Comparison of ENCODE assay signal across 1 cellular context in the genomic region with DNA sequence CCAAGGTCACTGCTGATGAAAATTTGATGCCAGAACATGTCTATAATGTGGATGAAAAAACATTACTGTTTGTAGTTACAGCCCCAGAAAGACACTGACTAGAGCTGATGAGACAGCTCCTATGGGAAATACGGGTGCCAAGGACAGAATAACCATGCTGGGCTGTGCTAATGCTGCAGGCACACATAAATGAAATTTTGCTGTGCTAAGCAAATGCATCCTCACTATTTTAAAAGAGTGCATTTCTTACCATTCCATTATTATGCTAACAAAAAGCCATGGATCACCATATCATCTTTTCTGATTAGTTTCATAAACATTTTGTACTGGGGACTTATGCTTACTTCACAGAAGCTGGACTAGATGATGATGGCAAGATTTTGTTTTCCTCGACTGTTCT.
TF ChIP-seq lines count a peak whose summit lies in the region.

No MANE protein-coding gene starts in this region.

TF ChIP-seq in HepG2, 621 proteins besides CTCF, POLR2A, EP300 and RAD21 (continued from another document):
- TF ChIP-seq, protein P1, sequence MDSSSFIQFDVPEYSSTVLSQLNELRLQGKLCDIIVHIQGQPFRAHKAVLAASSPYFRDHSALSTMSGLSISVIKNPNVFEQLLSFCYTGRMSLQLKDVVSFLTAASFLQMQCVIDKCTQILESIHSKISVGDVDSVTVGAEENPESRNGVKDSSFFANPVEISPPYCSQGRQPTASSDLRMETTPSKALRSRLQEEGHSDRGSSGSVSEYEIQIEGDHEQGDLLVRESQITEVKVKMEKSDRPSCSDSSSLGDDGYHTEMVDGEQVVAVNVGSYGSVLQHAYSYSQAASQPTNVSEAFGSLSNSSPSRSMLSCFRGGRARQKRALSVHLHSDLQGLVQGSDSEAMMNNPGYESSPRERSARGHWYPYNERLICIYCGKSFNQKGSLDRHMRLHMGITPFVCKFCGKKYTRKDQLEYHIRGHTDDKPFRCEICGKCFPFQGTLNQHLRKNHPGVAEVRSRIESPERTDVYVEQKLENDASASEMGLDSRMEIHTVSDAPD (CRISPR knock-in tag; IDR thresholded peaks at IDR 0.05): no peak
